7 cellular contexts compared by ENCODE assay signal in the genomic region with DNA sequence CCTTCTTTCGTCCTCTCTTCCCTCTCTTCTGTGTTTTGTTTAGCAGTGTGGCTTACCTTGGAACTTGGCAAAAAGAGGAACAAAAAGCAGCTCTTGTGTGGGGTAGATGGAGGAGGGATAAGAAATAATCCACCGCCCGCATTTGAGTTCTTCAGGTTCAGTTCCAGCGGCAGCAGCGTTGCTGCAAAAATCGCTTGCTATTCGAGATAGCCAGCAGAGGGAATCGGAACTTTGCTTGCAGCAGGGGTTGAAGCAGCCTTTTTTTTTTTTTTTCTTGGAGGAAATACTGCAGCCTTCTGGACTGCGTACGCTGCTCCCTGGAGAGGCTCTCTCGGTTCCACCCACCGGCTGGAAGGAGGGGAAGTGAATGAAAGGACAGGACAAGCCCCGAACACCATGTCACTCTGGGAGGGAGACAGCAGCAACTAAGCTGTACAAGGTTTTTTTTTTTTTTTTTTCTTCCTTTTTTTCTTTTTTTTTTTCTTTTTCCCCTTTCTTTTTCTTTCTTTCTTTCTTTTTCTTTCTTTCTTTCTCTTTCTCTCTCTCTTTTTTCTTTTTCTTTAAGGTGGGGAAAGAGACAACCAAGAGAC. TPM values are rescaled to one million over a fixed set of nuclear protein-coding genes. Genes with fewer than 3 reads are reported as not detected.
DNase-seq lines count a peak whose midpoint lies in the region; ATAC-seq and TF ChIP-seq lines count a peak whose summit lies in the region.

A gene (plus strand): TSS at position 397 of the 590 bp plus-strand sequence.

- peak within 1 kb of the TSS; percentile 91 for H2AFZ ChIP-seq in Loucy (ENCODE audit: low read length)

- no peaks in the 10 kb centered on the region for H4K20me1 ChIP-seq in Loucy (ENCODE audit: insufficient read depth, low read length, poor library complexity, severe bottlenecking)

- H3K27ac ChIP-seq in muscle layer of duodenum (ENCODE audit: low read length): peak within 1 kb of the TSS; percentile 97
- H3K27ac ChIP-seq in urinary bladder (ENCODE audit: low read depth): peak within 1 kb of the TSS; percentile 87

- H3K4me3 ChIP-seq in Loucy (ENCODE audit: low read length, poor library complexity, severe bottlenecking): peak within 1 kb of the TSS; percentile 68
- H3K4me3 ChIP-seq in muscle layer of duodenum (ENCODE audit: low read depth in 1 of 2, low read length in 2 of 2): peak within 1 kb of the TSS; percentile 71 to 90
- peak within 1 kb of the TSS; percentile 68 for H3K4me3 ChIP-seq in urinary bladder (ENCODE audit: low read depth, low read length)

- H3K27ac Mint-ChIP-seq in activated CD8-positive, alpha-beta T cell treated with anti-CD3 and anti-CD28 coated beads for 36 hours: peak within 1 kb of the TSS; percentile 79

- H3K4me2 ChIP-seq in Loucy (ENCODE audit: low read depth, low read length, poor library complexity, severe bottlenecking): peak within 1 kb of the TSS; percentile 81

- no peaks in the 10 kb centered on the region for H3K36me3 Mint-ChIP-seq in activated CD8-positive, alpha-beta T cell treated with anti-CD3 and anti-CD28 coated beads for 36 hours (ENCODE audit: low read depth)

- no peaks in the 10 kb centered on the region for H3F3A ChIP-seq in Loucy (ENCODE audit: low read depth)

- H3K4me1 Mint-ChIP-seq in activated CD8-positive, alpha-beta T cell treated with anti-CD3 and anti-CD28 coated beads for 36 hours (ENCODE audit: low read depth): peaks cover 35% of the 10 kb centered on the region

- H3K9me3 ChIP-seq in Loucy (ENCODE audit: insufficient read depth, low read depth, low read length) (no peaks in the 10 kb centered on the region), muscle layer of duodenum (ENCODE audit: control insufficient read depth in 1 of 2, low read length in 2 of 2) (no peaks in the 10 kb centered on the region)

- H3K36me3 ChIP-seq in Loucy (ENCODE audit: insufficient read depth, low read length) (no peaks in the 10 kb centered on the region), muscle layer of duodenum (ENCODE audit: control insufficient read depth in 1 of 2, insufficient read depth in 2 of 2, low read length in 2 of 2) (no peaks in the 10 kb centered on the region), urinary bladder (ENCODE audit: insufficient read depth) (no peaks in the 10 kb centered on the region)

- H3K4me1 ChIP-seq in Loucy (ENCODE audit: insufficient read depth, low read length, poor library complexity, severe bottlenecking): peaks cover 12% of the 10 kb centered on the region
- no peaks in the 10 kb centered on the region for H3K4me1 ChIP-seq in muscle layer of duodenum (ENCODE audit: control insufficient read depth in 1 of 2, insufficient read depth in 2 of 2, low read length in 2 of 2)
- no peaks in the 10 kb centered on the region for H3K4me1 ChIP-seq in urinary bladder (ENCODE audit: insufficient read depth)

- CTCF ChIA-PET in activated CD8-positive, alpha-beta T cell treated with anti-CD3 and anti-CD28 coated beads for 36 hours (lab: Charles Lee): no interaction called here

- peak within 1 kb of the TSS; percentile 77 for H3K4me3 Mint-ChIP-seq in activated CD8-positive, alpha-beta T cell treated with anti-CD3 and anti-CD28 coated beads for 36 hours

- 2% methylated on average over 13 of the region's 13 CpGs for WGBS in urinary bladder

- H3K9me2 ChIP-seq in Loucy (replicated peaks; ENCODE audit: low read depth, low read length): no peaks in the 10 kb centered on the region

- H3K27me3 ChIP-seq in Loucy (ENCODE audit: insufficient read depth, low read length, poor library complexity, severe bottlenecking) (no peaks in the 10 kb centered on the region), muscle layer of duodenum (ENCODE audit: low read depth, low read length) (no peaks in the 10 kb centered on the region)

- intact Hi-C loops in activated CD8-positive, alpha-beta T cell treated with anti-CD3 and anti-CD28 coated beads for 36 hours (cut with micrococcal nuclease): no loop called here

- POLR2A ChIA-PET in activated CD8-positive, alpha-beta T cell treated with anti-CD3 and anti-CD28 coated beads for 36 hours (lab: Charles Lee): no interaction called here

- ATAC-seq in GM21360 (IDR thresholded peaks at IDR 0.05; ENCODE audit: unreplicated experiment): peak; percentile 36
- peak; percentile 37 for ATAC-seq in activated CD8-positive, alpha-beta T cell treated with anti-CD3 and anti-CD28 coated beads for 36 hours

- peak; percentile 31; the same call in 1 of the 2 replicates for TF ChIP-seq CTCF in Loucy (conservative IDR thresholded peaks at IDR 0.05; ENCODE audit: low read length)
- no peak for TF ChIP-seq CTCF in activated CD8-positive, alpha-beta T cell treated with anti-CD3 and anti-CD28 coated beads for 36 hours (IDR thresholded peaks at IDR 0.05)

- no peaks in the 10 kb centered on the region for H3K9me3 Mint-ChIP-seq in activated CD8-positive, alpha-beta T cell treated with anti-CD3 and anti-CD28 coated beads for 36 hours

- H3K79me2 ChIP-seq in Loucy (ENCODE audit: insufficient read depth, low read length): no peaks in the 10 kb centered on the region

- H3K9ac ChIP-seq in Loucy (ENCODE audit: low read depth, low read length, poor library complexity, severe bottlenecking): peak within 1 kb of the TSS; percentile 45

- peak; percentile 97 for DNase-seq in EL
- peak; percentile 34 for DNase-seq in activated CD8-positive, alpha-beta T cell treated with anti-CD3 and anti-CD28 coated beads for 36 hours
- DNase-seq in fibroblast of the conjunctiva (ENCODE audit: low read depth): peak; percentile 96

- H3K27me3 Mint-ChIP-seq in activated CD8-positive, alpha-beta T cell treated with anti-CD3 and anti-CD28 coated beads for 36 hours: peaks cover 20% of the 10 kb centered on the region

RNA-seq across cellular contexts. Expression of the gene that starts here (rescaled TPM):
- total RNA-seq in activated CD8-positive, alpha-beta T cell treated with anti-CD3 and anti-CD28 coated beads for 36 hours: 1 to 10 TPM; 2.3 to 2.8 TPM
- 136 TPM for total RNA-seq in urinary bladder
- 10.6 TPM for polyA plus RNA-seq in urinary bladder

Comparison
In these comparisons a context has a peak if more than half of its experiments do, and no peak if none do; other contexts are left out.
1. Peak in every context shown above with its lines: DNase-seq, ATAC-seq, H3K4me3 ChIP-seq and H3K27ac ChIP-seq.
2. RNA of the gene that starts here (total RNA-seq): 136 TPM in urinary bladder (single experiment); 2.3 to 2.8 TPM in activated CD8-positive, alpha-beta T cell treated with anti-CD3 and anti-CD28 coated beads for 36 hours; every median in the first group is over 10 times any median in the second.
3. DNase-seq: peak in every context shown above with its lines; median percentile 97 in EL; 96 in fibroblast of the conjunctiva; 34 in activated CD8-positive, alpha-beta T cell treated with anti-CD3 and anti-CD28 coated beads for 36 hours.